1 cellular context compared by ENCODE assay signal in the genomic region with DNA sequence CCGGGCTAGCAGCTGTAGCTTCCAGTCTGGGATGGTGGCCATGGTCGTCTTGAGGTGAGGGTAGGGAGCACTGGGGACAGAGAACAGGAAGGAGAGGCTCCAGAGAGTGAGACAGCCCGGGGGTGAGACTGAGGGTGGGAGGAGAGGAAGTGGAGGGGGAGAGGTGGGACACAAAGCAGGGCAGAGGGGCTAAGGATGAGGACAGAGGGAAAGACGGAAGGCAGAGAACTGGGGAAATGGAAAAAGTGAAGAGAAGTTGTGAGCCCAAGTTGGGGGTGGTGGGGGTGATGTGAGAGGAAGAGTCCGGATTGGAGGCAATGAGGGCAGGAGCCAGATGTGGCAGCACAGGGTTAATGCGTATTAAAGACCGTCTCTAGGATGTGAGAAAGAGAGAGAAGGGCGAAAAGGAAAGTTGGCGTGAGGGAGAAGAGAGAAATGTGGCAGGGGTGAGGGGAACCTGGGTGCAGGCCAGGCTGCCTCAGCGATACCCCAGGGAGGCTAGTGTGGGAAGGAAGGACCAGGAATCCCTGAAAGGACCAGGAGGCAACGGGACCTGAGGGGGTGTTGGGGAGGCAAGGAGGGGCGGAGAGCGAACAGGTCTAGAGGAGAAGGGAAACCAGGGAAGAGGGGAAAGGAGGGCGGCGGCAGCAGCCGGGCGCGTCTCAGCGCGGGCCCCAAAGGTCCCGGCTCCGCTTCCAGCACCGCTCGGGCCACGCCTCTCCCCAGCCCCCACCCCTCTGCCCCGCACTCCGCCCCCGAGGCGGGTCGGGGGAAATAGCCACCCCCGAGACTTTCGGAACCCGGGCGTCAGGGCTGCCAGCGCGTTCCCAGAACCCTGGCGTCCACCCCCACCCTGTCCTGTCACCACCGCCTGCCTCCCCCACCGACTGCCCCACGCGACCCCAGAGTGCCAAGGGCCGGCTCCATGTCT.
TF ChIP-seq lines count a peak whose summit lies in the region.

Gene PPP1R18, minus strand, starts transcription at position 669 of the 931 bp plus-strand sequence. Its CDS starts 627 bp downstream, at position 42.

TF ChIP-seq in HepG2, 621 proteins besides CTCF, POLR2A, EP300 and RAD21 (continued from another document and continues in another):
- TF ChIP-seq, protein P1, sequence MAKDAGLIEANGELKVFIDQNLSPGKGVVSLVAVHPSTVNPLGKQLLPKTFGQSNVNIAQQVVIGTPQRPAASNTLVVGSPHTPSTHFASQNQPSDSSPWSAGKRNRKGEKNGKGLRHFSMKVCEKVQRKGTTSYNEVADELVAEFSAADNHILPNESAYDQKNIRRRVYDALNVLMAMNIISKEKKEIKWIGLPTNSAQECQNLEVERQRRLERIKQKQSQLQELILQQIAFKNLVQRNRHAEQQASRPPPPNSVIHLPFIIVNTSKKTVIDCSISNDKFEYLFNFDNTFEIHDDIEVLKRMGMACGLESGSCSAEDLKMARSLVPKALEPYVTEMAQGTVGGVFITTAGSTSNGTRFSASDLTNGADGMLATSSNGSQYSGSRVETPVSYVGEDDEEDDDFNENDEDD (CRISPR knock-in tag; IDR thresholded peaks at IDR 0.05; ENCODE audit: borderline replicate concordance): no peak
- TF ChIP-seq ZMAT3 (CRISPR knock-in tag; conservative IDR thresholded peaks at IDR 0.05): no peak
- TF ChIP-seq ZNF572 (CRISPR knock-in tag; IDR thresholded peaks at IDR 0.05): 0 out of 2 replicates have a peak, but pooled peaks have one; percentile 72
- TF ChIP-seq HOXA7 (CRISPR knock-in tag; IDR thresholded peaks at IDR 0.05): no peak
- TF ChIP-seq TRAFD1 (CRISPR knock-in tag; IDR thresholded peaks at IDR 0.05; ENCODE audit: borderline replicate concordance): no peak
- no peak for TF ChIP-seq NFRKB (IDR thresholded peaks at IDR 0.05)
- TF ChIP-seq PREB (CRISPR knock-in tag; IDR thresholded peaks at IDR 0.05): no peak
- TF ChIP-seq GATAD1 (CRISPR knock-in tag; IDR thresholded peaks at IDR 0.05): no peak
- TF ChIP-seq TAF1 (CRISPR knock-in tag; IDR thresholded peaks at IDR 0.05): no peak
- no peak for TF ChIP-seq NAIF1 (CRISPR knock-in tag; IDR thresholded peaks at IDR 0.05; ENCODE audit: borderline replicate concordance)
- TF ChIP-seq EZH2 (conservative IDR thresholded peaks at IDR 0.05; ENCODE audit: low read depth, low read length): no peak
- TF ChIP-seq TFDP2 (CRISPR knock-in tag; IDR thresholded peaks at IDR 0.05): no peak
- no peak for TF ChIP-seq ZSCAN31 (CRISPR knock-in tag; IDR thresholded peaks at IDR 0.05; ENCODE audit: low read depth)
- no peak for TF ChIP-seq PHF21A (CRISPR knock-in tag; IDR thresholded peaks at IDR 0.05)
- TF ChIP-seq HNF4A (CRISPR knock-in tag; IDR thresholded peaks at IDR 0.05): no peak
- no peak for TF ChIP-seq RBM39 (IDR thresholded peaks at IDR 0.05; ENCODE audit: low read depth, low read length, poor library complexity, severe bottlenecking)
- TF ChIP-seq THYN1 (CRISPR knock-in tag; IDR thresholded peaks at IDR 0.05; ENCODE audit: borderline replicate concordance, low read depth): no peak
- TF ChIP-seq E2F2 (CRISPR knock-in tag; IDR thresholded peaks at IDR 0.05; ENCODE audit: borderline replicate concordance): 0 out of 2 replicates have a peak, but pooled peaks have one; percentile 26
- TF ChIP-seq CENPX (CRISPR knock-in tag; IDR thresholded peaks at IDR 0.05): no peak
- no peak for TF ChIP-seq CREM (IDR thresholded peaks at IDR 0.05)
- no peak for TF ChIP-seq CREM (CRISPR knock-in tag; IDR thresholded peaks at IDR 0.05)
- peak; percentile 70 for TF ChIP-seq PCBP2 (optimal IDR thresholded peaks at IDR 0.05; ENCODE audit: low read depth, low read length, poor library complexity, severe bottlenecking)
- no peak for TF ChIP-seq PHF20 (CRISPR knock-in tag; IDR thresholded peaks at IDR 0.05)
- no peak for TF ChIP-seq MTA3 (CRISPR knock-in tag; IDR thresholded peaks at IDR 0.05)
- no peak for TF ChIP-seq NR3C1 (CRISPR knock-in tag; IDR thresholded peaks at IDR 0.05)
- TF ChIP-seq TGIF2 (CRISPR knock-in tag; IDR thresholded peaks at IDR 0.05): no peak
- no peak for TF ChIP-seq CREB1 (IDR thresholded peaks at IDR 0.05)
- no peak for TF ChIP-seq CREB1 (CRISPR knock-in tag; IDR thresholded peaks at IDR 0.05)
- TF ChIP-seq SNAPC2 (CRISPR knock-in tag; IDR thresholded peaks at IDR 0.05): no peak
- TF ChIP-seq PAF1 (CRISPR knock-in tag; IDR thresholded peaks at IDR 0.05): no peak
- no peak for TF ChIP-seq ZBTB42 (CRISPR knock-in tag; IDR thresholded peaks at IDR 0.05)
- TF ChIP-seq ZNF713 (CRISPR knock-in tag; IDR thresholded peaks at IDR 0.05): no peak
- no peak for TF ChIP-seq MIXL1 (CRISPR knock-in tag; IDR thresholded peaks at IDR 0.05)
- TF ChIP-seq ZNF761 (CRISPR knock-in tag; conservative IDR thresholded peaks at IDR 0.05): no peak
- no peak for TF ChIP-seq MEIS1 (CRISPR knock-in tag; IDR thresholded peaks at IDR 0.05; ENCODE audit: borderline replicate concordance)
- TF ChIP-seq NFYB (CRISPR knock-in tag; IDR thresholded peaks at IDR 0.05): no peak
- TF ChIP-seq ZNF34 (CRISPR knock-in tag; IDR thresholded peaks at IDR 0.05; ENCODE audit: borderline replicate concordance): no peak
- TF ChIP-seq, protein P2, sequence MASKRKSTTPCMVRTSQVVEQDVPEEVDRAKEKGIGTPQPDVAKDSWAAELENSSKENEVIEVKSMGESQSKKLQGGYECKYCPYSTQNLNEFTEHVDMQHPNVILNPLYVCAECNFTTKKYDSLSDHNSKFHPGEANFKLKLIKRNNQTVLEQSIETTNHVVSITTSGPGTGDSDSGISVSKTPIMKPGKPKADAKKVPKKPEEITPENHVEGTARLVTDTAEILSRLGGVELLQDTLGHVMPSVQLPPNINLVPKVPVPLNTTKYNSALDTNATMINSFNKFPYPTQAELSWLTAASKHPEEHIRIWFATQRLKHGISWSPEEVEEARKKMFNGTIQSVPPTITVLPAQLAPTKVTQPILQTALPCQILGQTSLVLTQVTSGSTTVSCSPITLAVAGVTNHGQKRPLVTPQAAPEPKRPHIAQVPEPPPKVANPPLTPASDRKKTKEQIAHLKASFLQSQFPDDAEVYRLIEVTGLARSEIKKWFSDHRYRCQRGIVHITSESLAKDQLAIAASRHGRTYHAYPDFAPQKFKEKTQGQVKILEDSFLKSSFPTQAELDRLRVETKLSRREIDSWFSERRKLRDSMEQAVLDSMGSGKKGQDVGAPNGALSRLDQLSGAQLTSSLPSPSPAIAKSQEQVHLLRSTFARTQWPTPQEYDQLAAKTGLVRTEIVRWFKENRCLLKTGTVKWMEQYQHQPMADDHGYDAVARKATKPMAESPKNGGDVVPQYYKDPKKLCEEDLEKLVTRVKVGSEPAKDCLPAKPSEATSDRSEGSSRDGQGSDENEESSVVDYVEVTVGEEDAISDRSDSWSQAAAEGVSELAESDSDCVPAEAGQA (IDR thresholded peaks at IDR 0.05; ENCODE audit: low read depth): no peak
- TF ChIP-seq, protein P2 (CRISPR knock-in tag; IDR thresholded peaks at IDR 0.05; ENCODE audit: borderline replicate concordance): no peak
- TF ChIP-seq, protein P3, sequence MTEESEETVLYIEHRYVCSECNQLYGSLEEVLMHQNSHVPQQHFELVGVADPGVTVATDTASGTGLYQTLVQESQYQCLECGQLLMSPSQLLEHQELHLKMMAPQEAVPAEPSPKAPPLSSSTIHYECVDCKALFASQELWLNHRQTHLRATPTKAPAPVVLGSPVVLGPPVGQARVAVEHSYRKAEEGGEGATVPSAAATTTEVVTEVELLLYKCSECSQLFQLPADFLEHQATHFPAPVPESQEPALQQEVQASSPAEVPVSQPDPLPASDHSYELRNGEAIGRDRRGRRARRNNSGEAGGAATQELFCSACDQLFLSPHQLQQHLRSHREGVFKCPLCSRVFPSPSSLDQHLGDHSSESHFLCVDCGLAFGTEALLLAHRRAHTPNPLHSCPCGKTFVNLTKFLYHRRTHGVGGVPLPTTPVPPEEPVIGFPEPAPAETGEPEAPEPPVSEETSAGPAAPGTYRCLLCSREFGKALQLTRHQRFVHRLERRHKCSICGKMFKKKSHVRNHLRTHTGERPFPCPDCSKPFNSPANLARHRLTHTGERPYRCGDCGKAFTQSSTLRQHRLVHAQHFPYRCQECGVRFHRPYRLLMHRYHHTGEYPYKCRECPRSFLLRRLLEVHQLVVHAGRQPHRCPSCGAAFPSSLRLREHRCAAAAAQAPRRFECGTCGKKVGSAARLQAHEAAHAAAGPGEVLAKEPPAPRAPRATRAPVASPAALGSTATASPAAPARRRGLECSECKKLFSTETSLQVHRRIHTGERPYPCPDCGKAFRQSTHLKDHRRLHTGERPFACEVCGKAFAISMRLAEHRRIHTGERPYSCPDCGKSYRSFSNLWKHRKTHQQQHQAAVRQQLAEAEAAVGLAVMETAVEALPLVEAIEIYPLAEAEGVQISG (CRISPR knock-in tag; IDR thresholded peaks at IDR 0.05): no peak
- TF ChIP-seq, protein P4, sequence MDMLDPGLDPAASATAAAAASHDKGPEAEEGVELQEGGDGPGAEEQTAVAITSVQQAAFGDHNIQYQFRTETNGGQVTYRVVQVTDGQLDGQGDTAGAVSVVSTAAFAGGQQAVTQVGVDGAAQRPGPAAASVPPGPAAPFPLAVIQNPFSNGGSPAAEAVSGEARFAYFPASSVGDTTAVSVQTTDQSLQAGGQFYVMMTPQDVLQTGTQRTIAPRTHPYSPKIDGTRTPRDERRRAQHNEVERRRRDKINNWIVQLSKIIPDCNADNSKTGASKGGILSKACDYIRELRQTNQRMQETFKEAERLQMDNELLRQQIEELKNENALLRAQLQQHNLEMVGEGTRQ (IDR thresholded peaks at IDR 0.05; ENCODE audit: low read depth, low read length): no peak
- TF ChIP-seq, protein P4 (CRISPR knock-in tag; IDR thresholded peaks at IDR 0.05; ENCODE audit: borderline replicate concordance): no peak
- no peak for TF ChIP-seq ZFP36L2 (CRISPR knock-in tag; IDR thresholded peaks at IDR 0.05)
- no peak for TF ChIP-seq ZFP90 (CRISPR knock-in tag; IDR thresholded peaks at IDR 0.05; ENCODE audit: borderline replicate concordance)
- TF ChIP-seq KDM3A (CRISPR knock-in tag; IDR thresholded peaks at IDR 0.05; ENCODE audit: low read depth): no peak; the same call in 1 of the 2 replicates
